ENCODE assay signal across 8 cellular contexts in the genomic region with DNA sequence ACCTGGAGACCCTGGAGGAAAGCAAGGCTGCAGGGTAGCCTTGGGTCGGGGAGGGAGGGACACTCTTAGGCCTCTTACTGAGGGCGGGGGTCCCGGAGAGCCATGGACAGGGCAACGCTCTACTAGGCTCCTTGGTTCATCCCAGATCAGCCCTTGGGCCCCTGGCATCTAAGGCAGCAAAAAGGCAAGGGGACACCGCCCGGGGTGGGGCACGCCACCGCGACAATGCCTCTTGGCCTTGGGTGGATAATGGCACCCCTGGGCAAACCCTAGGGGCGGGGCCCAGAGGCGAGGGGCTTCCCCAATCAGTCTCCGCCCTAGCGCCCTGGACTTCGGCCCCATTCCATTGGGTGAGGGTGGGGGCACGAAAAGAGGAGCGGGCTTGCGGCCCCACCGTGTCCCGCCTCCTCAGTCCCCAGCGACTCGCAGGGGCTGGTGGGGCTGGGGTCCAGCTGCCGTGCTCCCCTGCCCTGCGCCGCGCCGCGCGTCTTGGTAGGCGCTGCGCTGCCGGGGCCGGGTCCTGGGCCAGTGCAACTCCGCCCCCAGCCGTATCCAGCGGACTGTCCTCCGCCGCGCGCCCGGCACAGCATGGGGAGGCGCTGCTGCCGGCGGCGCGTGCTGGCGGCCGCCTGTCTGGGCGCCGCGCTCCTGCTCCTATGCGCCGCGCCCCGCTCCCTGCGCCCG. TPM values are rescaled to one million over a fixed set of nuclear protein-coding genes. Genes with fewer than 3 reads are reported as not detected.
DNase-seq lines count a peak whose midpoint lies in the region; ATAC-seq, FAIRE-seq and TF ChIP-seq lines count a peak whose summit lies in the region.

A gene with protein sequence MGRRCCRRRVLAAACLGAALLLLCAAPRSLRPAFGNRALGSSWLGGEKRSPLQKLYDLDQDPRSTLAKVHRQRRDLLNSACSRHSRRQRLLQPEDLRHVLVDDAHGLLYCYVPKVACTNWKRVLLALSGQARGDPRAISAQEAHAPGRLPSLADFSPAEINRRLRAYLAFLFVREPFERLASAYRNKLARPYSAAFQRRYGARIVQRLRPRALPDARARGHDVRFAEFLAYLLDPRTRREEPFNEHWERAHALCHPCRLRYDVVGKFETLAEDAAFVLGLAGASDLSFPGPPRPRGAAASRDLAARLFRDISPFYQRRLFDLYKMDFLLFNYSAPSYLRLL (plus strand): TSS at position 411 of the 684 bp plus-strand sequence. CDS start 178 bp downstream, at position 589.

- FAIRE-seq in bronchial epithelial cell (lab: Jason Lieb, UNC) = no peak

- intact Hi-C loops in left lung (cut with DNase I) = no loop called here

- H3K27me3 ChIP-seq in bronchial epithelial cell (ENCODE audit: control insufficient read depth, insufficient read depth, low read length) (peaks cover 13% of the 10 kb centered on the region), left lung (peaks cover 15 to 42% of the 10 kb centered on the region in 2 donors), subcutaneous abdominal adipose tissue (ENCODE audit: control insufficient read depth in 5 of 5, insufficient read depth in 4 of 5, low read length in 5 of 5) (peaks cover 0 to 19% (median 12%) of the 10 kb centered on the region in 5 donors)

- ATAC-seq in left lung (peak; percentile 85), HG02642 (IDR thresholded peaks at IDR 0.05; ENCODE audit: poor library complexity, unreplicated experiment) (no peak)

- H3K4me3 ChIP-seq in bronchial epithelial cell (ENCODE audit: low read depth, low read length) (peak within 1 kb of the TSS; percentile 18), left lung (peak within 1 kb of the TSS; percentile 22 to 49), subcutaneous abdominal adipose tissue (ENCODE audit: low read depth in 1 of 5, low read length in 5 of 5) (peak within 1 kb of the TSS; percentile 27 to 63 (median 46))

- H3K9me3 ChIP-seq in left lung = no peaks in the 10 kb centered on the region
- H3K9me3 ChIP-seq in subcutaneous abdominal adipose tissue (ENCODE audit: control insufficient read depth in 5 of 5, low read length in 5 of 5) = no peaks in the 10 kb centered on the region

- peaks cover 0 to 35% of the 10 kb centered on the region in 2 donors for H3K4me1 ChIP-seq in left lung
- peaks cover 0 to 18% (median 13%) of the 10 kb centered on the region in 5 donors for H3K4me1 ChIP-seq in subcutaneous abdominal adipose tissue (ENCODE audit: control insufficient read depth in 5 of 5, insufficient read depth in 5 of 5, low read length in 5 of 5)

- H3K27ac ChIP-seq in left lung (peak within 1 kb of the TSS in 1 of 2 donors; percentile 61), subcutaneous abdominal adipose tissue (ENCODE audit: low read depth, low read length) (no peak within 1 kb of the TSS)

- H3K36me3 ChIP-seq in bronchial epithelial cell (ENCODE audit: control insufficient read depth, insufficient read depth, low read length) (no peaks in the 10 kb centered on the region), left lung (no peaks in the 10 kb centered on the region), subcutaneous abdominal adipose tissue (ENCODE audit: control insufficient read depth in 5 of 5, insufficient read depth in 5 of 5, low read length in 5 of 5) (no peaks in the 10 kb centered on the region)

- TF ChIP-seq CTCF in bronchial epithelial cell (IDR thresholded peaks at IDR 0.05; ENCODE audit: insufficient read depth, low read length, severe bottlenecking) (no peak), left lung (IDR thresholded peaks at IDR 0.05) (no peak)

- H3K9ac ChIP-seq in subcutaneous abdominal adipose tissue (ENCODE audit: low read length in 5 of 5) = peak within 1 kb of the TSS in 1 of 5 donors; percentile 30

- DNase-seq in EH (ENCODE audit: low read depth) (peak; percentile 50), NCI-H1930 (lab: John Stamatoyannopoulos, UW) (peak; percentile 14 to 66), bronchial epithelial cell (ENCODE audit: low read depth) (peak; percentile 11), left lung (peak; percentile 54 to 92), C1 segment of cervical spinal cord (lab: John Stamatoyannopoulos, UW) (no peak)
- DNase-seq in stimulated activated CD4-positive, alpha-beta T cell treated with anti-CD3 and anti-CD28 coated beads, Interleukin-4, amount 100 ng/mL, for 1 hour = no peak

RNA-seq across cellular contexts. Expression of the gene that starts here (rescaled TPM):
- not detected in 2 replicates for total RNA-seq in bronchial epithelial cell
- total RNA-seq in left lung = 1 to 10 TPM in 1 of 2 donors, under 1 TPM in 1; 0.61 to 3.0 TPM

Comparison
In these comparisons a context has a peak if more than half of its experiments do, and no peak if none do; other contexts are left out.
1. Peak in DNase-seq and H3K4me3 ChIP-seq in bronchial epithelial cell; RNA of the gene not detected or under 1 TPM.
2. DNase-seq: peak in EH (single experiment), NCI-H1930 (2 of 2) and left lung (2 of 2); none in stimulated activated CD4-positive, alpha-beta T cell treated with anti-CD3 and anti-CD28 coated beads, Interleukin-4, amount 100 ng/mL, for 1 hour (single experiment) and C1 segment of cervical spinal cord (0 of 14).
3. Peak in every context shown above with its lines, with median percentiles within 50 percentile points of each other: H3K4me3 ChIP-seq.